8 cellular contexts compared by ENCODE assay signal in genomic region chr13:27449936-27450828, GRCh38. TPM values are rescaled to one million over a fixed set of nuclear protein-coding genes. Genes with fewer than 3 reads are reported as not detected.
DNase-seq lines count a peak whose midpoint lies in the region; ATAC-seq and TF ChIP-seq lines count a peak whose summit lies in the region.

A gene with protein sequence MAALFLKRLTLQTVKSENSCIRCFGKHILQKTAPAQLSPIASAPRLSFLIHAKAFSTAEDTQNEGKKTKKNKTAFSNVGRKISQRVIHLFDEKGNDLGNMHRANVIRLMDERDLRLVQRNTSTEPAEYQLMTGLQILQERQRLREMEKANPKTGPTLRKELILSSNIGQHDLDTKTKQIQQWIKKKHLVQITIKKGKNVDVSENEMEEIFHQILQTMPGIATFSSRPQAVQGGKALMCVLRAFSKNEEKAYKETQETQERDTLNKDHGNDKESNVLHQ (minus strand): TSS chr13:27450564. CDS start chr13:27440448, 10,116 bp downstream.

- H3K4me1 Mint-ChIP-seq in dendritic cell treated with granulocyte-macrophage colony-stimulating factor and Interleukin-4, amounts not matched to agents 40 ng/mL and 50 ng/mL, for 4 days (ENCODE audit: low read depth), result peaks cover 42% of the 10 kb centered on the region

- H3K36me3 ChIP-seq in left lung, result peaks cover 0 to under 1% of the 10 kb centered on the region in 2 donors

- H3K4me1 ChIP-seq in left lung, result peaks cover 13 to 45% of the 10 kb centered on the region in 2 donors

- DNase-seq in C1 segment of cervical spinal cord (lab: John Stamatoyannopoulos, UW) (peak; percentile 20 to 94 (median 87)), NCI-H748 (lab: John Stamatoyannopoulos, UW; ENCODE audit: unreplicated experiment) (peak; percentile 100), left lung (peak; percentile 94 to 97)
- peak; percentile 86 to 96 for DNase-seq in activated CD4-positive, alpha-beta T cell treated with anti-CD3 and anti-CD28 coated beads, Interleukin-2, amount 50 U/mL, for 24 hours (ENCODE audit: low read depth in 1 of 2, low spot score in 1 of 2)
- DNase-seq in stimulated activated CD4-positive, alpha-beta T cell treated with anti-CD3 and anti-CD28 coated beads, Interleukin-2, amount 100 ng/mL, for 48 hours, result peak; percentile 93 to 95

- H3K4me3 Mint-ChIP-seq in dendritic cell treated with granulocyte-macrophage colony-stimulating factor and Interleukin-4, amounts not matched to agents 40 ng/mL and 50 ng/mL, for 4 days, result peak within 1 kb of the TSS; percentile 91

- peak within 1 kb of the TSS; percentile 63 to 70 for H3K4me3 ChIP-seq in left lung

- ATAC-seq in GM19351 (IDR thresholded peaks at IDR 0.05; ENCODE audit: unreplicated experiment), result peak; percentile 84
- ATAC-seq in HG03521 (IDR thresholded peaks at IDR 0.05; ENCODE audit: unreplicated experiment), result peak; percentile 83
- ATAC-seq in left lung, result peak; percentile 92

- no peaks in the 10 kb centered on the region for H3K9me3 Mint-ChIP-seq in dendritic cell treated with granulocyte-macrophage colony-stimulating factor and Interleukin-4, amounts not matched to agents 40 ng/mL and 50 ng/mL, for 4 days

- H3K27me3 Mint-ChIP-seq in dendritic cell treated with granulocyte-macrophage colony-stimulating factor and Interleukin-4, amounts not matched to agents 40 ng/mL and 50 ng/mL, for 4 days, result peaks cover 7% of the 10 kb centered on the region

- peak within 1 kb of the TSS; percentile 88 for H3K27ac Mint-ChIP-seq in dendritic cell treated with granulocyte-macrophage colony-stimulating factor and Interleukin-4, amounts not matched to agents 40 ng/mL and 50 ng/mL, for 4 days

- intact Hi-C loops in dendritic cell treated with granulocyte-macrophage colony-stimulating factor and Interleukin-4, amounts not matched to agents 40 ng/mL and 50 ng/mL, for 4 days (cut with micrococcal nuclease), result loop anchor here (1.0 to 5.0 kb wide), 3 partner anchors 25 to 73 kb away; no protein-coding TSS in a partner anchor
- intact Hi-C loops in left lung (cut with DNase I), result no loop called here

- no peak for TF ChIP-seq CTCF in left lung (IDR thresholded peaks at IDR 0.05)

- H3K27ac ChIP-seq in left lung, result peak within 1 kb of the TSS; percentile 96 to 97

- no peaks in the 10 kb centered on the region for H3K9me3 ChIP-seq in left lung

- H3K36me3 Mint-ChIP-seq in dendritic cell treated with granulocyte-macrophage colony-stimulating factor and Interleukin-4, amounts not matched to agents 40 ng/mL and 50 ng/mL, for 4 days (ENCODE audit: low read depth), result peaks cover 29% of the 10 kb centered on the region

- no peaks in the 10 kb centered on the region for H3K27me3 ChIP-seq in left lung

RNA-seq across cellular contexts. Expression of the gene that starts here (rescaled TPM):
- 10 to 100 TPM; 43.4 to 44.6 TPM for total RNA-seq in left lung

Comparison
In these comparisons a context has a peak if more than half of its experiments do, and no peak if none do; other contexts are left out.
1. Peak in every context shown above with its lines: DNase-seq, ATAC-seq, H3K4me3 ChIP-seq and H3K27ac ChIP-seq.